ENCODE assay signal across 17 cellular contexts in genomic region chr4:24989327-24989726, GRCh38. TPM values are rescaled to one million over a fixed set of nuclear protein-coding genes. Genes with fewer than 3 reads are reported as not detected.
DNase-seq lines count a peak whose midpoint lies in the region; ATAC-seq and TF ChIP-seq lines count a peak whose summit lies in the region.
"Had no signal": no experiment of that assay in that cellular context is flagged by ENCODE, and none has a peak within 500 bp of the region (broad histone marks: within the 10 kb centered on the region; RNA-seq: fewer than 3 reads in every experiment).

No MANE protein-coding gene starts in this region.

- H3K36me3 ChIP-seq in GM23338 (ENCODE audit: insufficient read depth) (no peaks in the 10 kb centered on the region), HUES48 (ENCODE audit: control insufficient read depth, insufficient read depth, low read length) (no peaks in the 10 kb centered on the region), iPS-18a (ENCODE audit: control insufficient read depth, low read depth, low read length) (no peaks in the 10 kb centered on the region), right lobe of liver (no peaks in the 10 kb centered on the region)
- H3K36me3 ChIP-seq in CD8-positive, alpha-beta memory T cell (ENCODE audit: insufficient read depth, low read length), result no peaks in the 10 kb centered on the region
- H3K36me3 ChIP-seq: BE2C had no signal

- H3K9me3 Mint-ChIP-seq in GM23338, result peaks cover 7% of the 10 kb centered on the region; the same call in 2 of the 3 replicates
- peaks cover 0 to 2% (median 0%) of the 10 kb centered on the region in 5 donors for H3K9me3 Mint-ChIP-seq in CD8-positive, alpha-beta memory T cell
- H3K9me3 Mint-ChIP-seq: CD4-positive, alpha-beta T cell had no signal

- no peaks in the 10 kb centered on the region for H3K79me2 ChIP-seq in GM23338 (replicated peaks; ENCODE audit: insufficient read depth)

- ATAC-seq in GM23338 (no peak), right lobe of liver (peak; percentile 33 to 57 (median 54)), HG02588 (IDR thresholded peaks at IDR 0.05; ENCODE audit: unreplicated experiment) (no peak)

- POLR2A ChIA-PET in CD8-positive, alpha-beta memory T cell (lab: Charles Lee), result no interaction called here

- H3K4me3 ChIP-seq in GM23338 (no peak overlapping the region), HUES48 (ENCODE audit: low read depth, low read length) (0 out of 2 replicates have a peak overlapping the region, but pooled peaks have one; percentile 21), iPS-18a (ENCODE audit: low read length) (peak overlapping the region; percentile 34), right lobe of liver (no peak overlapping the region)
- no peak overlapping the region for H3K4me3 ChIP-seq in CD8-positive, alpha-beta memory T cell (ENCODE audit: low read length)
- H3K4me3 ChIP-seq: A549; BLaER1 treated with 17β-estradiol and CSF1 and Interleukin-3, amounts not matched to agents 10 nM and 100 nM; GM23248 had no signal

- peaks cover 10% of the 10 kb centered on the region; the same call in 2 of the 3 replicates for H3K36me3 Mint-ChIP-seq in GM23338 (ENCODE audit: low read depth)
- H3K36me3 Mint-ChIP-seq in CD8-positive, alpha-beta memory T cell, result no peaks in the 10 kb centered on the region

- no peak for TF ChIP-seq POLR2A in right lobe of liver (IDR thresholded peaks at IDR 0.05)

- peak overlapping the region; percentile 28; the same call in 1 of the 2 replicates for H3K4me2 ChIP-seq in GM23338
- H3K4me2 ChIP-seq: A549; BLaER1 treated with 17β-estradiol and CSF1 and Interleukin-3, amounts not matched to agents 10 nM and 100 nM had no signal

- H3K9ac ChIP-seq in HUES48 (ENCODE audit: low read depth, low read length) (no peak overlapping the region), iPS-18a (ENCODE audit: low read length) (no peak overlapping the region)
- H3K9ac ChIP-seq: BLaER1 treated with 17β-estradiol and CSF1 and Interleukin-3, amounts not matched to agents 10 nM and 100 nM; GM23248 had no signal

- H3K9me3 ChIP-seq in HUES48 (ENCODE audit: control insufficient read depth, insufficient read depth, low read length) (no peaks in the 10 kb centered on the region; the same call in 1 of the 2 replicates), iPS-18a (ENCODE audit: control insufficient read depth, low read depth, low read length) (no peaks in the 10 kb centered on the region), right lobe of liver (no peaks in the 10 kb centered on the region)
- H3K9me3 ChIP-seq in CD8-positive, alpha-beta memory T cell (ENCODE audit: low read length), result no peaks in the 10 kb centered on the region
- H3K9me3 ChIP-seq: A549, BE2C, Caco-2 had no signal

- no peak overlapping the region for H3K4me3 Mint-ChIP-seq in GM23338
- no peak overlapping the region for H3K4me3 Mint-ChIP-seq in CD8-positive, alpha-beta memory T cell
- H3K4me3 Mint-ChIP-seq: CD14-positive monocyte; CD4-positive, alpha-beta T cell had no signal

- intact Hi-C loops in right lobe of liver (cut with DNase I), result no loop called here

- H3K27ac Mint-ChIP-seq in GM23338, result no peak overlapping the region
- H3K27ac Mint-ChIP-seq in CD8-positive, alpha-beta memory T cell, result no peak overlapping the region
- H3K27ac Mint-ChIP-seq: CD14-positive monocyte; CD4-positive, alpha-beta T cell had no signal

- TF ChIP-seq CTCF in GM23338 (conservative IDR thresholded peaks at IDR 0.05; ENCODE audit: low read depth in 2 of 2), result no peak
- no peak for TF ChIP-seq CTCF in right lobe of liver (IDR thresholded peaks at IDR 0.05)

- CTCF ChIA-PET in CD8-positive, alpha-beta memory T cell (lab: Charles Lee), result no interaction called here

- DNase-seq in GM23338 (ENCODE audit: low spot score) (no peak), right lobe of liver (no peak), NOMO-1 (lab: John Stamatoyannopoulos, UW; ENCODE audit: unreplicated experiment in 2 of 2) (no peak), T-helper 9 cell (no peak)
- DNase-seq in CD8-positive, alpha-beta memory T cell, result no peak
- DNase-seq: BE2C; CD4-positive, alpha-beta T cell; DMS153; DND-41 had no signal

- H3K27ac ChIP-seq in GM23338 (ENCODE audit: low read depth) (no peak overlapping the region), HUES48 (ENCODE audit: low read depth, low read length) (no peak overlapping the region), iPS-18a (ENCODE audit: low read length) (no peak overlapping the region), right lobe of liver (no peak overlapping the region)
- H3K27ac ChIP-seq in CD8-positive, alpha-beta memory T cell (ENCODE audit: low read depth, low read length), result no peak overlapping the region
- H3K27ac ChIP-seq: A549; BLaER1 treated with 17β-estradiol and CSF1 and Interleukin-3, amounts not matched to agents 10 nM and 100 nM; GM23248 had no signal

- H3K4me1 ChIP-seq in GM23338 (ENCODE audit: insufficient read depth) (no peaks in the 10 kb centered on the region), HUES48 (ENCODE audit: control insufficient read depth, insufficient read depth, low read length) (peaks cover 6% of the 10 kb centered on the region), iPS-18a (ENCODE audit: control insufficient read depth, low read depth, low read length) (peaks cover 7% of the 10 kb centered on the region), right lobe of liver (no peaks in the 10 kb centered on the region)
- no peaks in the 10 kb centered on the region for H3K4me1 ChIP-seq in CD8-positive, alpha-beta memory T cell (ENCODE audit: insufficient read depth, low read length)
- H3K4me1 ChIP-seq: A549, BE2C, Caco-2 had no signal

- no peaks in the 10 kb centered on the region for H4K20me1 ChIP-seq in GM23338 (replicated peaks; ENCODE audit: insufficient read depth)
- H4K20me1 ChIP-seq: BLaER1 treated with 17β-estradiol and CSF1 and Interleukin-3, amounts not matched to agents 10 nM and 100 nM had no signal

- no peaks in the 10 kb centered on the region for H3K27me3 Mint-ChIP-seq in GM23338 (ENCODE audit: insufficient read depth, low read depth, poor library complexity)
- H3K27me3 Mint-ChIP-seq in CD8-positive, alpha-beta memory T cell, result peaks cover 0 to 10% of the 10 kb centered on the region in 2 donors
- H3K27me3 Mint-ChIP-seq: CD4-positive, alpha-beta T cell had no signal

- H3F3A ChIP-seq in GM23338 (replicated peaks; ENCODE audit: low read depth), result no peaks in the 10 kb centered on the region

- no peak overlapping the region for H2AFZ ChIP-seq in GM23338
- H2AFZ ChIP-seq: GM23248 had no signal

- no peaks in the 10 kb centered on the region for H3K9me2 ChIP-seq in GM23338 (ENCODE audit: insufficient read depth)

- H3K4me1 Mint-ChIP-seq in GM23338, result peaks cover 9% of the 10 kb centered on the region
- no peaks in the 10 kb centered on the region for H3K4me1 Mint-ChIP-seq in CD8-positive, alpha-beta memory T cell
- H3K4me1 Mint-ChIP-seq: CD14-positive monocyte had no signal

- 34% methylated on average over 3 of the region's 4 CpGs for WGBS in right lobe of liver (ENCODE audit: insufficient coverage, low coverage, low lambda C conversion rate, missing lambda C conversion rate)

- H3K27me3 ChIP-seq in GM23338 (ENCODE audit: insufficient read depth), result no peaks in the 10 kb centered on the region
- no peaks in the 10 kb centered on the region; the same call in 1 of the 2 replicates for H3K27me3 ChIP-seq in HUES48 (ENCODE audit: control insufficient read depth, insufficient read depth, low read length)
- no peaks in the 10 kb centered on the region for H3K27me3 ChIP-seq in iPS-18a (ENCODE audit: control insufficient read depth, insufficient read depth, low read length)
- no peaks in the 10 kb centered on the region for H3K27me3 ChIP-seq in right lobe of liver
- no peaks in the 10 kb centered on the region for H3K27me3 ChIP-seq in CD8-positive, alpha-beta memory T cell (ENCODE audit: insufficient read depth, low read length, poor library complexity, severe bottlenecking)
- H3K27me3 ChIP-seq: BE2C; BLaER1 treated with 17β-estradiol and CSF1 and Interleukin-3, amounts not matched to agents 10 nM and 100 nM had no signal

TF ChIP-seq in GM23338, 12 proteins besides CTCF, POLR2A, EP300 and RAD21:
- TF ChIP-seq ZNF114 (CRISPR knock-in tag; IDR thresholded peaks at IDR 0.05) (no peak), CREB1 (CRISPR knock-in tag; IDR thresholded peaks at IDR 0.05; ENCODE audit: low read depth) (no peak), STAT1 (IDR thresholded peaks at IDR 0.05; ENCODE audit: unreplicated experiment) (no peak), EZH2 (IDR thresholded peaks at IDR 0.05; ENCODE audit: low read depth, unreplicated experiment) (no peak), POLR2AphosphoS5 (IDR thresholded peaks at IDR 0.05; ENCODE audit: low read depth) (no peak), NANOG (IDR thresholded peaks at IDR 0.05; ENCODE audit: borderline replicate concordance) (no peak)

RNA-seq across cellular contexts. Expression of gene LGI2, which starts 41.4 kb away (rescaled TPM):
- 6.2 and 8.0 TPM in 2 replicates for total RNA-seq in GM23338 (2014; rRNA removed; shearing (Covaris generic))
- polyA plus RNA-seq in GM23338 (2016; fragmentation: Nextera tagmentation; extraction: Ambion mirVana), result 0.63 and 0.82 TPM in 2 replicates
- total RNA-seq in right lobe of liver, result under 1 TPM in 4 of 6 experiments, not detected in 2; 0.05 to 0.38 (median 0.22) TPM
- not detected for total RNA-seq in CD8-positive, alpha-beta memory T cell
- not detected for polyA plus RNA-seq in CD8-positive, alpha-beta memory T cell
- total RNA-seq: CD4-positive, alpha-beta T cell; GM23248 had no signal
- polyA plus RNA-seq: GM23248 had no signal

Comparison
In these comparisons a context has a peak if more than half of its experiments do, and no peak if none do; other contexts are left out.
1. ATAC-seq: peak in right lobe of liver (4 of 4); none in GM23338 (single experiment) and HG02588 (single experiment).
2. H3K4me3 ChIP-seq: peak in HUES48 (single experiment) and iPS-18a (single experiment); none in GM23338 (single experiment), right lobe of liver (0 of 3) and CD8-positive, alpha-beta memory T cell (single experiment).